ENCODE assay signal across 8 cellular contexts in genomic region chr6:6684365-6684833, GRCh38.
DNase-seq lines count a peak whose midpoint lies in the region; ATAC-seq and TF ChIP-seq lines count a peak whose summit lies in the region.

No MANE protein-coding gene starts in this region.

- ATAC-seq in HG02678 (IDR thresholded peaks at IDR 0.05; ENCODE audit: unreplicated experiment) (peak; percentile 79), omental fat pad (ENCODE audit: low FRiP score) (no peak)

- no peak for TF ChIP-seq POLR2A in suprapubic skin (IDR thresholded peaks at IDR 0.05)

- peak; percentile 48 for DNase-seq in DMS53 (lab: John Stamatoyannopoulos, UW)
- no peak for DNase-seq in DMS53 treated with DMSO at 0.1 percent for 48 hours (lab: John Stamatoyannopoulos, UW; ENCODE audit: unreplicated experiment)
- peak; percentile 51 for DNase-seq in T-helper 2 cell treated with Interferon-gamma antibody and Interleukin-4, amounts not matched to agents 5 μg/mL and 100 μg/mL, for 36 hours (ENCODE audit: low spot score)
- peak; percentile 24 to 34 for DNase-seq in stimulated activated CD4-positive, alpha-beta T cell treated with anti-CD3 and anti-CD28 coated beads, Interleukin-2, amount 100 ng/mL, for 24 hours
- no peak for DNase-seq in suprapubic skin (ENCODE audit: low spot score in 2 of 2)
- no peak for DNase-seq in A172 (ENCODE audit: low spot score)
- DNase-seq in omental fat pad (ENCODE audit: low spot score) = no peak

- H3K4me1 ChIP-seq in suprapubic skin = peaks cover 52% of the 10 kb centered on the region

- TF ChIP-seq CTCF in suprapubic skin (IDR thresholded peaks at IDR 0.05) = no peak
- no peak for TF ChIP-seq CTCF in omental fat pad (IDR thresholded peaks at IDR 0.05)

- H3K36me3 ChIP-seq in suprapubic skin = no peaks in the 10 kb centered on the region

- peaks cover 43% of the 10 kb centered on the region for H3K4me1 Mint-ChIP-seq in T-helper 2 cell treated with Interferon-gamma antibody and Interleukin-4, amounts not matched to agents 5 μg/mL and 100 μg/mL, for 36 hours (ENCODE audit: low read depth)

- peaks cover 4% of the 10 kb centered on the region for H3K27me3 Mint-ChIP-seq in T-helper 2 cell treated with Interferon-gamma antibody and Interleukin-4, amounts not matched to agents 5 μg/mL and 100 μg/mL, for 36 hours (ENCODE audit: low read depth)

- H3K4me3 Mint-ChIP-seq in T-helper 2 cell treated with Interferon-gamma antibody and Interleukin-4, amounts not matched to agents 5 μg/mL and 100 μg/mL, for 36 hours = peak overlapping the region; percentile 55

- peaks cover 4% of the 10 kb centered on the region for H3K9me3 Mint-ChIP-seq in T-helper 2 cell treated with Interferon-gamma antibody and Interleukin-4, amounts not matched to agents 5 μg/mL and 100 μg/mL, for 36 hours

- no peaks in the 10 kb centered on the region for H3K9me3 ChIP-seq in suprapubic skin

- 66% methylated on average over 11 of the region's 11 CpGs for WGBS in suprapubic skin

- no peaks in the 10 kb centered on the region for H3K36me3 Mint-ChIP-seq in T-helper 2 cell treated with Interferon-gamma antibody and Interleukin-4, amounts not matched to agents 5 μg/mL and 100 μg/mL, for 36 hours (ENCODE audit: low read depth)

- TF ChIP-seq EP300 in suprapubic skin (IDR thresholded peaks at IDR 0.05) = no peak

- no peak overlapping the region for H3K27ac Mint-ChIP-seq in T-helper 2 cell treated with Interferon-gamma antibody and Interleukin-4, amounts not matched to agents 5 μg/mL and 100 μg/mL, for 36 hours

- H3K4me3 ChIP-seq in suprapubic skin = no peak overlapping the region

- no peaks in the 10 kb centered on the region for H3K27me3 ChIP-seq in suprapubic skin

- no peak overlapping the region for H3K27ac ChIP-seq in suprapubic skin

Comparison
In these comparisons a context has a peak if more than half of its experiments do, and no peak if none do; other contexts are left out.
1. DNase-seq: peak in DMS53 (single experiment), T-helper 2 cell treated with Interferon-gamma antibody and Interleukin-4, amounts not matched to agents 5 μg/mL and 100 μg/mL, for 36 hours (single experiment) and stimulated activated CD4-positive, alpha-beta T cell treated with anti-CD3 and anti-CD28 coated beads, Interleukin-2, amount 100 ng/mL, for 24 hours (2 of 2); none in DMS53 treated with DMSO at 0.1 percent for 48 hours (single experiment), suprapubic skin (0 of 2), A172 (single experiment) and omental fat pad (single experiment).